20 cellular contexts compared by ENCODE assay signal in the genomic region with DNA sequence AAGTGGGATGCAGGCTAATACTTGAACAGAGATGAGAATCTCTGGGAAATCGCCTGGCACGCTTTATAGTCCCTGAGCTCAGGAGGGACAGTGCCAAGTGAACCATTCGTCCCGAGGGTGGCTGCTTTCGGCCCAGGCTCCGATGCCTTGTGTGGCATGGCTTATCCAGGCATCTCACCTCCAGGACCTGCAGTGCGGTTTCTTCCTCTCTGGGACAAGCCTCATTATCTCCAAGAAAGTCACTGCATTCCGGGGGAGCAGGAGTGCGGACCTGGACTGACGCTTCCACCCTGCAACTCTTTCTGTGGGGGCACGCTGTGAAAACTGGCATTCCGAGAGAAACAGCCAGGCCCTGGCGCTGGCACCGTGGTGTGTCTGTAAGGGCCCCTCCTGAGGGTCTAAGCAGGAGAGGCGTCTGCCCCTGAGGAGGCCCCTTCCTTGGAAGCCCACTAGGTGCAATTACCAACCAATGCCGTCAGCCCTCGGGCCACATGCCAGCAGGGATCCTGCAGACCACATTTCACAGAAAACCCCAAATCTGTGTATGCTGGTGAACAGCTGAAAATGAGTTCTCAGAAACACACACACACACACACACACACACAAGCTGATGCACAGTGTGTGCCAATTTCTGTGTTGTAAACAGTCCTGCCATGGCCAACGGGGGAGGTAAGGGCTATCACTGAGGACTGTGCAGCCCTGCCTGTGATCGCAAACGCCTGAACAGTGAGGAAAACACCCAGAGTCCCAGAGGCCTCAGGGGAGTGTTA.
DNase-seq lines count a peak whose midpoint lies in the region; ATAC-seq and TF ChIP-seq lines count a peak whose summit lies in the region.
"Had no signal": no experiment of that assay in that cellular context is flagged by ENCODE, and none has a peak within 500 bp of the region (broad histone marks: within the 10 kb centered on the region; RNA-seq: fewer than 3 reads in every experiment).

No MANE protein-coding gene starts in this region.

- no peaks in the 10 kb centered on the region for H3K36me3 Mint-ChIP-seq in chondrocyte (ENCODE audit: low read depth)
- H3K36me3 Mint-ChIP-seq: CD4-positive, CD25-positive, alpha-beta regulatory T cell had no signal

- H3K27ac Mint-ChIP-seq in chondrocyte (ENCODE audit: unreplicated experiment): no peak overlapping the region
- H3K27ac Mint-ChIP-seq: CD4-positive, CD25-positive, alpha-beta regulatory T cell; CD8-positive, alpha-beta memory T cell; GM23338 had no signal

- no peak for ATAC-seq in Right ventricle myocardium inferior
- no peak for ATAC-seq in GM18907 (IDR thresholded peaks at IDR 0.05; ENCODE audit: unreplicated experiment)
- ATAC-seq in HG02678 (IDR thresholded peaks at IDR 0.05; ENCODE audit: unreplicated experiment): no peak
- ATAC-seq: GM12878, GM23338 had no signal

- DNase-seq in cardiac septum (ENCODE audit: low spot score): peak; percentile 47
- no peak for DNase-seq in Right ventricle myocardium inferior (ENCODE audit: missing footprints)
- peak; percentile 64 for DNase-seq in chondrocyte (ENCODE audit: low spot score)
- peak; percentile 60 for DNase-seq in posterior vena cava (ENCODE audit: low spot score)
- no peak for DNase-seq in hippocampal formation (lab: John Stamatoyannopoulos, UW)
- DNase-seq: 8988T; C1 segment of cervical spinal cord; CD4-positive, CD25-positive, alpha-beta regulatory T cell; CD8-positive, alpha-beta memory T cell; COR-L47; DMS 273 treated with DMSO at 0.1 percent for 48 hours; DMS53; DND-41; EL; HCEC 1CT; IMR-90 had no signal

- TF ChIP-seq CTCF in chondrocyte (IDR thresholded peaks at IDR 0.05): no peak

- H3K27me3 Mint-ChIP-seq in chondrocyte (ENCODE audit: low read depth): no peaks in the 10 kb centered on the region
- H3K27me3 Mint-ChIP-seq: CD4-positive, CD25-positive, alpha-beta regulatory T cell had no signal

- intact Hi-C loops in cardiac septum (cut with DNase I) (no loop called here), Right ventricle myocardium inferior (cut with DNase I) (no loop called here), posterior vena cava (cut with DNase I) (no loop called here)

- H3K9me3 Mint-ChIP-seq in chondrocyte (ENCODE audit: low read depth): peaks cover 27% of the 10 kb centered on the region

- no peak overlapping the region for H3K4me3 Mint-ChIP-seq in chondrocyte (ENCODE audit: unreplicated experiment)
- H3K4me3 Mint-ChIP-seq: CD4-positive, CD25-positive, alpha-beta regulatory T cell; CD8-positive, alpha-beta memory T cell; GM23338 had no signal

- no peaks in the 10 kb centered on the region for H3K4me1 Mint-ChIP-seq in chondrocyte (ENCODE audit: low read depth)
- H3K4me1 Mint-ChIP-seq: CD4-positive, CD25-positive, alpha-beta regulatory T cell; GM23338 had no signal

Comparison
In these comparisons a context has a peak if more than half of its experiments do, and no peak if none do; other contexts are left out.
1. DNase-seq: peak in cardiac septum (single experiment), chondrocyte (single experiment) and posterior vena cava (single experiment); none in Right ventricle myocardium inferior (single experiment) and hippocampal formation (0 of 2).